8 cellular contexts compared by ENCODE assay signal in the genomic region with DNA sequence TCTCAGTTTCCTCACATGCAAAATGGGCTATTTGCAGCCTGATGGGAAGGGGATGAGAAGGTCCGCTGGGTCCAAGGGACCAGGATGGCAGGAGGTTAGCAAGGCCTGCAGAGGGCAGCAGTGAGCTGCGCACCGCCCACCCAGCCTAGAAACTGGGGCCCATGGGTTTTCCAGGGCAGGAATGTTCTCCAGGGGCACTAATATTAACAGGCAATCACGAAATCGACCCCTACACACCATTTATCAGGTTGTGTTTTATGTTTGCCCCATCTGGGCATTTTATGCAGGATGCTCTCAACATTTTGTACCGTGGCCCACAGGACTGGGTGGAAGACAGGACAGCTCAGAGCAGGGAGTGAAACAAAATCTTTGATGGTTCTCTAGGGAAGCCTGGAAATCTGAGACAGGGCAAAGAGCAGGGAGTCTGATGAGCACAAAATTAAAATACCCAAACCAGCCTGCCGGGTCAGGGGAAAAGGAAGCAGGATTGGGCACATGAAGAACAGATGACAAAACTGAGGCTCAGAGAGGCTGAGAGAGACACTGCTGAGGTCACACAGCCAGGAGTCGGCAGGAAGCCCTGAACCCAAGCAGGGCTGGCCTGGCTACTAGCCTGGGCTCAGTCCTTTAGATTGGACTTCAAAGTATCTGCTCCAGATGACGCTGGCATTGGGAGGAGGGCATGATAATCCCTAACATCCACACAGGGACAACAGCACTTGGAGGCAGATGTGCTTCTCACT. TPM values are rescaled to one million over a fixed set of nuclear protein-coding genes. Genes with fewer than 3 reads are reported as not detected.
DNase-seq lines count a peak whose midpoint lies in the region; ATAC-seq lines count a peak whose summit lies in the region.

No MANE protein-coding gene starts in this region.

- peak overlapping the region; percentile 30 for H3K27ac Mint-ChIP-seq in activated CD4-positive, alpha-beta memory T cell treated with anti-CD3 and anti-CD28 coated beads for 36 hours

- POLR2A ChIA-PET in activated CD4-positive, alpha-beta memory T cell treated with anti-CD3 and anti-CD28 coated beads for 36 hours (lab: Charles Lee) = interaction anchor here (1.5 kb wide), 1 partner anchor 103 kb away, joined by 5 read pairs; no protein-coding TSS in a partner anchor

- H3K36me3 Mint-ChIP-seq in activated CD4-positive, alpha-beta memory T cell treated with anti-CD3 and anti-CD28 coated beads for 36 hours = peaks cover 16% of the 10 kb centered on the region

- H3K4me3 Mint-ChIP-seq in activated CD4-positive, alpha-beta memory T cell treated with anti-CD3 and anti-CD28 coated beads for 36 hours = no peak overlapping the region

- peak; percentile 88 for DNase-seq in Right ventricle myocardium inferior (ENCODE audit: missing footprints)
- DNase-seq in cardiac septum (ENCODE audit: low spot score) = no peak
- peak; percentile 42 to 76 for DNase-seq in NCI-H446 (lab: John Stamatoyannopoulos, UW)
- DNase-seq in activated CD4-positive, alpha-beta memory T cell treated with anti-CD3 and anti-CD28 coated beads for 36 hours = peak; percentile 72
- peak; percentile 83 for DNase-seq in ecto neural progenitor cell (ENCODE audit: low spot score)
- DNase-seq in lung microvascular endothelial cell (ENCODE audit: low read depth in 2 of 2) = peak; percentile 67 to 81
- peak; percentile 34 to 46 for DNase-seq in stimulated activated CD8-positive, alpha-beta memory T cell treated with anti-CD3 and anti-CD28 coated beads, Interleukin-2, amount 100 ng/mL, for 48 hours (ENCODE audit: low read depth in 2 of 2)

- no peaks in the 10 kb centered on the region for H3K27me3 Mint-ChIP-seq in activated CD4-positive, alpha-beta memory T cell treated with anti-CD3 and anti-CD28 coated beads for 36 hours

- H3K9me3 Mint-ChIP-seq in activated CD4-positive, alpha-beta memory T cell treated with anti-CD3 and anti-CD28 coated beads for 36 hours = peaks cover 2% of the 10 kb centered on the region

- H3K4me1 Mint-ChIP-seq in activated CD4-positive, alpha-beta memory T cell treated with anti-CD3 and anti-CD28 coated beads for 36 hours (ENCODE audit: low read depth) = peaks cover 41% of the 10 kb centered on the region

- intact Hi-C loops in Right ventricle myocardium inferior (cut with DNase I) = loop anchor here (1.0 to 10.0 kb wide), 3 partner anchors 104 to 356 kb away; no protein-coding TSS in a partner anchor
- intact Hi-C loops in cardiac septum (cut with DNase I) = loop anchor here (1.0 to 5.0 kb wide), 2 partner anchors 84 to 103 kb away; no protein-coding TSS in a partner anchor
- intact Hi-C loops in activated CD4-positive, alpha-beta memory T cell treated with anti-CD3 and anti-CD28 coated beads for 36 hours (cut with micrococcal nuclease) = loop anchor here (1.0 to 5.0 kb wide), 2 partner anchors 104 to 209 kb away; no protein-coding TSS in a partner anchor

- CTCF ChIA-PET in activated CD4-positive, alpha-beta memory T cell treated with anti-CD3 and anti-CD28 coated beads for 36 hours (lab: Charles Lee) = interaction anchor here (0.6 to 15.1 kb wide), 18 partner anchors 9 to 207 kb away, joined by 3 to 309 read pairs (median 4); no protein-coding TSS in a partner anchor

- peak; percentile 62 for ATAC-seq in Right ventricle myocardium inferior
- no peak for ATAC-seq in HG03354 (IDR thresholded peaks at IDR 0.05; ENCODE audit: poor library complexity, severe bottlenecking, unreplicated experiment)

RNA-seq across cellular contexts. Expression of a gene that starts 1.6 kb away (rescaled TPM):
- total RNA-seq in Right ventricle myocardium inferior (29.0 TPM), cardiac septum (24.3 TPM), lung microvascular endothelial cell (97.0 and 129 TPM in 2 replicates)
- 10 to 100 TPM; 60.4 to 69.0 TPM for total RNA-seq in activated CD4-positive, alpha-beta memory T cell treated with anti-CD3 and anti-CD28 coated beads for 36 hours

RNA-seq across cellular contexts. Expression of a gene that starts 33.4 kb away (rescaled TPM):
- total RNA-seq in Right ventricle myocardium inferior = 0.54 TPM
- total RNA-seq in cardiac septum = 0.70 TPM
- total RNA-seq in activated CD4-positive, alpha-beta memory T cell treated with anti-CD3 and anti-CD28 coated beads for 36 hours = under 1 TPM; 0.31 to 0.46 TPM
- total RNA-seq in lung microvascular endothelial cell = 0.20 and 0.44 TPM in 2 replicates

RNA-seq across cellular contexts. Expression of a gene that starts 36.9 kb away (rescaled TPM):
- total RNA-seq in Right ventricle myocardium inferior = not detected
- not detected for total RNA-seq in cardiac septum
- total RNA-seq in activated CD4-positive, alpha-beta memory T cell treated with anti-CD3 and anti-CD28 coated beads for 36 hours = under 1 TPM in 1 of 2 experiments, not detected in 1; 0.46 TPM
- not detected in 2 replicates for total RNA-seq in lung microvascular endothelial cell
